ENCODE assay signal across 8 cellular contexts in genomic region chr17:82647593-82648164, GRCh38. TPM values are rescaled to one million over a fixed set of nuclear protein-coding genes. Genes with fewer than 3 reads are reported as not detected.
DNase-seq lines count a peak whose midpoint lies in the region; ATAC-seq and TF ChIP-seq lines count a peak whose summit lies in the region.

No MANE protein-coding gene starts in this region.

- H3K4me3 ChIP-seq in GM12865 (ENCODE audit: low read depth, low read length) (peak overlapping the region; percentile 91), skeletal muscle cell (ENCODE audit: low read depth, low read length) (peak overlapping the region; percentile 84)

- TF ChIP-seq CTCF in GM12865 (IDR thresholded peaks at IDR 0.05; ENCODE audit: insufficient read depth, low read depth, low read length, missing control alignments): peak; percentile 5

- ATAC-seq in HG02571 (IDR thresholded peaks at IDR 0.05; ENCODE audit: unreplicated experiment) (peak; percentile 9), left cardiac atrium (peak; percentile 48 to 60)

- DNase-seq in GM12865 (ENCODE audit: low read depth) (peak; percentile 36), OCI-M1 (lab: John Stamatoyannopoulos, UW) (peak; percentile 47), left cardiac atrium (peak; percentile 55), skeletal muscle cell (ENCODE audit: low read depth) (no peak), NCI-H1694 (lab: John Stamatoyannopoulos, UW) (no peak), cerebellar nuclear complex (lab: John Stamatoyannopoulos, UW) (no peak)
- peak; percentile 61 for DNase-seq in activated naive CD4-positive, alpha-beta T cell treated with Interleukin-2 at 50 U/mL for 16 hours

- intact Hi-C loops in left cardiac atrium (cut with DNase I): no loop called here

RNA-seq across cellular contexts. Expression of gene WDR45B, which starts 0.6 kb away (rescaled TPM):
- 10 to 100 TPM; 40.1 to 47.3 TPM for total RNA-seq in left cardiac atrium

RNA-seq across cellular contexts. Expression of gene RAB40B, which starts 50.8 kb away (rescaled TPM):
- total RNA-seq in left cardiac atrium: 10 to 100 TPM; 12.8 to 16.7 TPM

Comparison
In these comparisons a context has a peak if more than half of its experiments do, and no peak if none do; other contexts are left out.
1. DNase-seq: peak in GM12865 (single experiment), OCI-M1 (single experiment), activated naive CD4-positive, alpha-beta T cell treated with Interleukin-2 at 50 U/mL for 16 hours (single experiment) and left cardiac atrium (single experiment); none in skeletal muscle cell (single experiment), NCI-H1694 (single experiment) and cerebellar nuclear complex (0 of 2).